In the genomic region with DNA sequence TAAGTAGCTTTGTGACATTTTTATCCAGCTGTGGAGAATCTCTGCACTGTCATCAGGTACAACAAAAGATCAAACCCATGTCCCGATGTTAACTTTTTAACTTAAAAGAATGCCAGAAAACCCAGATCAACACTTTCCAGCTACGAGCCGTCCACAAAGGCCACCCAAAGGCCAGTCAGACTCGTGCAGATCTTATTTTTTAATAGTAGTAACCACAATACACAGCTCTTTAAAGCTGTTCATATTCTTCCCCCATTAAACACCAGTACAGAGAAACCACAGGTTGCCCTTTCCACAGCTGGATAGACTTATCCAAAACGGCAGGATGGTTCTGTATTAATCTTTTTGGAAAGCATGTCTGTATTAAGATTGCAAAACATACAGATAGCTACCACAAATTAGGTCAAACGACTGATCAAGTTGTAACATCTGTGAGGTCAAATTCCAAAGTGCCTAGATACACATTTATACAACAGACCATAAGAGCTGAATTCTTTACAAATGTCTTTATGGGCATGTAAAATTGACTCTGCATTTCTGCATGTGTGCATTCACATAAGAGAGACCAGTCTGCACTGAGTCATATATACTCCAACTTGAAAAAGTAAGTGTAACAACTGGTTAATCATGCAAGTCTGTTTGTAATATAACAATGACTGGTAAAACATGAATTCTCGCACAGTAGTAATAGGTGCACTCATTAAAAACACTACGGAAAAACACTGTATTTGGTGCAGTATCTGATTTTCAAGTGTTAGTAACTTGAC, we compare ENCODE assay signal across 8 cellular contexts. TPM values are rescaled to one million over a fixed set of nuclear protein-coding genes. Genes with fewer than 3 reads are reported as not detected.
DNase-seq lines count a peak whose midpoint lies in the region; ATAC-seq, FAIRE-seq and TF ChIP-seq lines count a peak whose summit lies in the region.

No MANE protein-coding gene starts in this region.

- no peak overlapping the region for H2BK20ac ChIP-seq in H1 (ENCODE audit: low read length)

- no peak overlapping the region for H3K23ac ChIP-seq in H1 (ENCODE audit: insufficient read length)

- H4K91ac ChIP-seq in H1 (replicated peaks; ENCODE audit: insufficient read length, low read length) = no peak overlapping the region

- peaks cover 3 to 40% (median 11%) of the 10 kb centered on the region in 4 experiments for H3K36me3 ChIP-seq in H1 (ENCODE audit: control insufficient read depth in 2 of 4, insufficient read depth in 4 of 4, low read length in 3 of 4)
- peaks cover 5 to 8% (median 5%) of the 10 kb centered on the region in 3 experiments for H3K36me3 ChIP-seq in naive thymus-derived CD4-positive, alpha-beta T cell (ENCODE audit: control insufficient read depth in 2 of 3, insufficient read depth in 3 of 3, low read length in 3 of 3)

- POLR2A ChIA-PET in H1 (lab: Charles Lee; ENCODE audit: partially characterized antibody) = interaction anchor here (0.5 to 1.8 kb wide), 2 partner anchors 8 to 27 kb away, joined by 3 to 6 read pairs; no protein-coding TSS in a partner anchor
- POLR2A ChIA-PET in naive thymus-derived CD4-positive, alpha-beta T cell (lab: Charles Lee) = interaction anchor here (0.6 to 9.9 kb wide), 9 partner anchors 7 to 477 kb away, joined by 3 to 260 read pairs (median 4); partner anchors contain the start of gene IRF2BP2

- TF ChIP-seq EP300 in H1 (IDR thresholded peaks at IDR 0.05; ENCODE audit: borderline replicate concordance in 1 of 2, low read depth in 2 of 2, low read length in 2 of 2) = no peak

- peak overlapping the region; percentile 57 to 99 (median 92) for H3K27ac Mint-ChIP-seq in naive thymus-derived CD4-positive, alpha-beta T cell

- no peak overlapping the region for H3K27ac ChIP-seq in H1 (ENCODE audit: low read depth, low read length)
- peak overlapping the region; percentile 96 for H3K27ac ChIP-seq in naive thymus-derived CD4-positive, alpha-beta T cell (ENCODE audit: low read depth, low read length)

- no peak overlapping the region for H4K8ac ChIP-seq in H1 (ENCODE audit: extremely low read depth, insufficient read depth, low read length)

- H3K56ac ChIP-seq in H1 (replicated peaks; ENCODE audit: insufficient read length, low read depth, low read length) = no peak overlapping the region

- no peak overlapping the region for H2BK15ac ChIP-seq in H1 (ENCODE audit: low read length)

- no peak for ATAC-seq in naive thymus-derived CD4-positive, alpha-beta T cell
- no peak for ATAC-seq in GM21515 (IDR thresholded peaks at IDR 0.05; ENCODE audit: unreplicated experiment)

- peak overlapping the region; percentile 85 to 89 for H3K4me2 ChIP-seq in H1 (ENCODE audit: insufficient read depth in 1 of 2, low read depth in 2 of 2, low read length in 2 of 2)

- no peak overlapping the region for H4K5ac ChIP-seq in H1 (ENCODE audit: insufficient read length, low read depth, low read length)

- TF ChIP-seq RAD21 in H1 (IDR thresholded peaks at IDR 0.05 in 1 of 2, conservative IDR thresholded peaks at IDR 0.05 in 1 of 2; ENCODE audit: low read depth in 2 of 2, low read length in 2 of 2) = no peak

- intact Hi-C loops in naive thymus-derived CD4-positive, alpha-beta T cell (cut with micrococcal nuclease) = loop anchor here in 1 of 2 donors (5.0 kb wide), 2 partner anchors 198 to 897 kb away; partner anchors contain the start of gene B3GALNT2

- no peak overlapping the region for H2AK5ac ChIP-seq in H1 (ENCODE audit: low read depth, low read length)

- no peak for FAIRE-seq in H1 (lab: Jason Lieb, UNC)

- H3K9ac ChIP-seq in H1 (replicated peaks in 1 of 4; ENCODE audit: extremely low read depth in 1 of 4, low read depth in 3 of 4, low read length in 3 of 4) = no peak overlapping the region

- peaks cover 11 to 27% (median 21%) of the 10 kb centered on the region in 4 experiments for H3K4me1 ChIP-seq in H1 (replicated peaks in 1 of 4; ENCODE audit: control insufficient read depth in 3 of 4, insufficient read depth in 4 of 4, low read length in 3 of 4)
- peaks cover 53 to 67% of the 10 kb centered on the region in 2 donors for H3K4me1 ChIP-seq in naive thymus-derived CD4-positive, alpha-beta T cell (ENCODE audit: control insufficient read depth in 2 of 2, insufficient read depth in 2 of 2, low read length in 2 of 2)

- CTCF ChIA-PET in H1 (lab: Charles Lee; ENCODE audit: partially characterized antibody) = interaction anchor here (1.0 to 2.4 kb wide), 7 partner anchors 12 to 488 kb away, joined by 3 to 8 read pairs (median 3); no protein-coding TSS in a partner anchor
- CTCF ChIA-PET in naive thymus-derived CD4-positive, alpha-beta T cell (lab: Charles Lee) = interaction anchor here (1.7 kb wide), 1 partner anchor 479 kb away, joined by 5 read pairs; no protein-coding TSS in a partner anchor

- H3K9me3 ChIP-seq in H1 (ENCODE audit: insufficient read depth in 2 of 2, low read depth in 1 of 2, low read length in 1 of 2) = no peaks in the 10 kb centered on the region
- H3K9me3 ChIP-seq in naive thymus-derived CD4-positive, alpha-beta T cell (ENCODE audit: control insufficient read depth in 2 of 3, low read length in 3 of 3) = no peaks in the 10 kb centered on the region

- H3K18ac ChIP-seq in H1 (ENCODE audit: extremely low read depth, low read length) = no peak overlapping the region

- TF ChIP-seq POLR2A in H1 (IDR thresholded peaks at IDR 0.05; ENCODE audit: control extremely low read depth in 1 of 2, low read depth in 2 of 2, low read length in 2 of 2) = no peak

- H3K79me2 ChIP-seq in H1 (ENCODE audit: control insufficient read depth in 1 of 2, insufficient read depth in 2 of 2, low read length in 2 of 2) = peaks cover 28 to 72% of the 10 kb centered on the region in 2 experiments

- no peak overlapping the region for H2AFZ ChIP-seq in H1 (ENCODE audit: low read length)

- 73% methylated on average over 8 of the region's 8 CpGs; no CpG with 5 or more reads in 1 of the 2 experiments for WGBS in H1 (ENCODE audit: extremely low coverage in 1 of 2, insufficient coverage in 1 of 2, insufficient read length in 1 of 2, insufficient replicate concordance in 2 of 2, low coverage in 1 of 2, low lambda C conversion rate in 2 of 2, missing lambda C conversion rate in 1 of 2), 2 experiments

- DNase-seq in SIG-M5 treated with dmso at 0.1 percent for 504 hours (lab: John Stamatoyannopoulos, UW; ENCODE audit: unreplicated experiment) (peak; percentile 71), SIG-M5 (lab: John Stamatoyannopoulos, UW) (no peak), RKO (ENCODE audit: low spot score) (peak; percentile 94), H1 (ENCODE audit: low read depth in 1 of 2, low spot score in 2 of 2) (no peak), AG20443 (ENCODE audit: low spot score) (no peak)
- DNase-seq in naive thymus-derived CD4-positive, alpha-beta T cell = no peak
- DNase-seq in activated effector memory CD4-positive, alpha-beta T cell treated with Interleukin-2 at 50 U/mL for 16 hours = no peak

- peaks cover 0 to 5% (median 0%) of the 10 kb centered on the region in 11 donors for H3K9me3 Mint-ChIP-seq in naive thymus-derived CD4-positive, alpha-beta T cell

- no peak overlapping the region for H2BK5ac ChIP-seq in H1 (ENCODE audit: low read depth, low read length)

- no peaks in the 10 kb centered on the region for H3K79me1 ChIP-seq in H1 (ENCODE audit: low read depth, low read length)

- H3K27me3 ChIP-seq in H1 (replicated peaks in 1 of 4; ENCODE audit: control insufficient read depth in 3 of 4, extremely low read depth in 1 of 4, insufficient read depth in 3 of 4, low read length in 3 of 4) = no peaks in the 10 kb centered on the region
- H3K27me3 ChIP-seq in naive thymus-derived CD4-positive, alpha-beta T cell (ENCODE audit: control insufficient read depth in 2 of 2, insufficient read depth in 2 of 2, low read length in 2 of 2) = no peaks in the 10 kb centered on the region

- H3K4me3 Mint-ChIP-seq in naive thymus-derived CD4-positive, alpha-beta T cell = peak overlapping the region; percentile 87 to 98 (median 94)

- peaks cover 14% of the 10 kb centered on the region; the same call in 1 of the 2 replicates for H3K23me2 ChIP-seq in H1 (ENCODE audit: low read depth, low read length)

- no peak overlapping the region for H2BK120ac ChIP-seq in H1 (replicated peaks; ENCODE audit: low read depth, low read length)

- H3K36me3 Mint-ChIP-seq in naive thymus-derived CD4-positive, alpha-beta T cell = peaks cover 11 to 49% (median 23%) of the 10 kb centered on the region in 5 donors

- peaks cover 0 to 3% (median 0%) of the 10 kb centered on the region in 5 donors for H3K27me3 Mint-ChIP-seq in naive thymus-derived CD4-positive, alpha-beta T cell

- H4K20me1 ChIP-seq in H1 (replicated peaks in 1 of 2; ENCODE audit: control insufficient read depth in 1 of 2, insufficient read depth in 2 of 2, low read length in 2 of 2) = peaks cover 18 to 32% of the 10 kb centered on the region in 2 experiments

- no peak overlapping the region for H3K4ac ChIP-seq in H1 (replicated peaks; ENCODE audit: insufficient read length, low read depth, low read length)

- peak overlapping the region in 2 of 4 experiments; percentile 15 to 71; a peak in 3 of 8 replicates for H3K4me3 ChIP-seq in H1 (ENCODE audit: extremely low read depth in 1 of 4, insufficient read depth in 2 of 4, low read depth in 3 of 4, low read length in 4 of 4)
- peak overlapping the region; percentile 78 for H3K4me3 ChIP-seq in naive thymus-derived CD4-positive, alpha-beta T cell (ENCODE audit: low read length)

- TF ChIP-seq CTCF in H1 (IDR thresholded peaks at IDR 0.05; ENCODE audit: control extremely low read depth in 1 of 3, insufficient read depth in 1 of 3, low read depth in 1 of 3, low read length in 3 of 3) = no peak

- no peak overlapping the region for H3K14ac ChIP-seq in H1 (ENCODE audit: insufficient read length)

- H3K4me1 Mint-ChIP-seq in naive thymus-derived CD4-positive, alpha-beta T cell = peaks cover 47 to 77% (median 68%) of the 10 kb centered on the region in 7 donors

- H2BK12ac ChIP-seq in H1 (ENCODE audit: low read depth, low read length) = no peak overlapping the region

RNA-seq across cellular contexts. Expression of gene IRF2BP2, which starts 5.1 kb away (rescaled TPM):
- total RNA-seq in H1 (2021; fragmentation: NEBNext Ultra II Directional; extraction: Animal tissue kit (Norgen Biotek cat#: 25700)) = 67.5 and 68.9 TPM in 2 replicates
- 24.9 and 36.0 TPM in 2 replicates for polyA plus RNA-seq in H1 (2011; rRNA removed)
- 14.9 TPM for polyA plus RNA-seq in H1 (2011; cell fraction: cytosol; rRNA removed)
- 108 TPM for polyA plus RNA-seq in H1 (2011; cell fraction: nucleus; rRNA removed)
- 22.9 to 44.8 TPM (median 38.6 TPM) in 4 replicates for polyA plus RNA-seq in H1 (2012, experiment 1 of 2)
- polyA plus RNA-seq in H1 (2012, experiment 2 of 2) = 26.3 TPM
- polyA plus RNA-seq in H1 (2013, experiment 1 of 2) = 31.8 TPM
- polyA plus RNA-seq in H1 (2013, experiment 2 of 2) = 31.3 TPM
- polyA minus RNA-seq in H1 (2011; rRNA and poly(A)+ RNA removed) = 22.1 and 38.7 TPM in 2 replicates
- polyA minus RNA-seq in H1 (2011; cell fraction: cytosol; rRNA and poly(A)+ RNA removed) = 41.8 TPM
- 37.3 TPM for polyA minus RNA-seq in H1 (2011; cell fraction: nucleus; rRNA and poly(A)+ RNA removed)
- 100 to 1,000 TPM; 150 to 413 (median 173) TPM for total RNA-seq in naive thymus-derived CD4-positive, alpha-beta T cell
- polyA plus RNA-seq in naive thymus-derived CD4-positive, alpha-beta T cell = 10 to 100 TPM; 28.7 to 35.6 TPM

Comparison
In these comparisons a context has a peak if more than half of its experiments do, and no peak if none do; other contexts are left out.
1. DNase-seq: peak in SIG-M5 treated with dmso at 0.1 percent for 504 hours (single experiment) and RKO (single experiment); none in SIG-M5 (single experiment), H1 (0 of 2), naive thymus-derived CD4-positive, alpha-beta T cell (0 of 9), AG20443 (single experiment) and activated effector memory CD4-positive, alpha-beta T cell treated with Interleukin-2 at 50 U/mL for 16 hours (single experiment).